In the genomic region with DNA sequence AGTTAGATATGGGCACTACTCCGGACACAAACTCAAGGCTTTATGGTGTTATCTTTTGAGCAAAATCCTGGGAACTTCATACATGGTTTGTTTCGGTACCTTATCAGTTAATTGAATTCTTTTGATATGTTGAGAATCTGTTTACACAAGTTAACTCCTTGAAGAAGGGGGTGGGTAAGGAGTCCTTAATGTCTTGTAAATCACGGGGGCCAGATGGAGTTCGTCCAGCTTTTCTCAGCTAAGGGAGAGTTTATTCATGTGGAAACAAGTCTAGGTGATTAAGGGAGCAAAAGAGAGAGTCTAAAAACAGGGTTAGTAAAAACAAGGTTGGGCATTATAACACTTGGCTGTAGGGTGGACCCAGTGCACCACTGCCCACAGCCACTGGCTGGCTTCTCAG, we compare ENCODE assay signal across 19 cellular contexts. TPM values are rescaled to one million over a fixed set of nuclear protein-coding genes. Genes with fewer than 3 reads are reported as not detected.
DNase-seq lines count a peak whose midpoint lies in the region; ATAC-seq and TF ChIP-seq lines count a peak whose summit lies in the region.
"Had no signal": no experiment of that assay in that cellular context is flagged by ENCODE, and none has a peak within 500 bp of the region (broad histone marks: within the 10 kb centered on the region; RNA-seq: fewer than 3 reads in every experiment).

No MANE protein-coding gene starts in this region.

- 20 to 26% methylated on average over 4 of the region's 4 CpGs for WGBS in aorta, 2 donors

- H3K4me1 ChIP-seq in aorta (ENCODE audit: control insufficient read depth in 1 of 2, insufficient read depth in 2 of 2, low read length in 2 of 2), result no peaks in the 10 kb centered on the region
- H3K4me1 ChIP-seq: A549, Caco-2 had no signal

- H3K27ac ChIP-seq in aorta (ENCODE audit: low read depth in 1 of 2, low read length in 2 of 2), result no peak overlapping the region
- H3K27ac ChIP-seq: 22Rv1, A549, C4-2B, GM23248 had no signal

- H3K27ac Mint-ChIP-seq in endothelial cell (ENCODE audit: unreplicated experiment), result no peak overlapping the region
- H3K27ac Mint-ChIP-seq in stimulated activated naive B cell treated with anti-CD40 and anti-IgM and Interleukin-4, amounts not matched to agents 10 μg/mL and 1 μg/mL and 100 μg/mL, for 72 hours, result no peak overlapping the region
- H3K27ac Mint-ChIP-seq: CD4-positive, alpha-beta T cell; HFFc6 had no signal

- peaks cover 15% of the 10 kb centered on the region for H3K36me3 Mint-ChIP-seq in endothelial cell (ENCODE audit: low read depth, unreplicated experiment)
- H3K36me3 Mint-ChIP-seq in activated T-cell treated with anti-CD3 and anti-CD28 coated beads, Interleukin-2, amount 50 U/mL, for 4 hours (ENCODE audit: insufficient read depth), result no peaks in the 10 kb centered on the region
- no peaks in the 10 kb centered on the region for H3K36me3 Mint-ChIP-seq in stimulated activated naive B cell treated with anti-CD40 and anti-IgM and Interleukin-4, amounts not matched to agents 10 μg/mL and 1 μg/mL and 100 μg/mL, for 72 hours

- no peaks in the 10 kb centered on the region for H3K4me1 Mint-ChIP-seq in endothelial cell (ENCODE audit: unreplicated experiment)
- H3K4me1 Mint-ChIP-seq in activated T-cell treated with anti-CD3 and anti-CD28 coated beads, Interleukin-2, amount 50 U/mL, for 4 hours (ENCODE audit: low read depth), result peaks cover 7% of the 10 kb centered on the region
- peaks cover 7 to 12% of the 10 kb centered on the region in 2 donors for H3K4me1 Mint-ChIP-seq in stimulated activated naive B cell treated with anti-CD40 and anti-IgM and Interleukin-4, amounts not matched to agents 10 μg/mL and 1 μg/mL and 100 μg/mL, for 72 hours

- no peaks in the 10 kb centered on the region for H3K36me3 ChIP-seq in aorta (ENCODE audit: control insufficient read depth in 1 of 2, insufficient read depth in 2 of 2, low read length in 1 of 2)

- no peak for TF ChIP-seq CTCF in endothelial cell (IDR thresholded peaks at IDR 0.05; ENCODE audit: unreplicated experiment)

- DNase-seq in NCI-H82 (lab: John Stamatoyannopoulos, UW) (peak; percentile 25), NCI-H82 treated with DMSO at 0.1 percent for 48 hours (lab: John Stamatoyannopoulos, UW; ENCODE audit: unreplicated experiment) (no peak), endothelial cell (ENCODE audit: low spot score) (no peak), left kidney (ENCODE audit: low read depth, low spot score) (peak; percentile 79), aorta (no peak)
- DNase-seq in activated T-cell treated with anti-CD3 and anti-CD28 coated beads, Interleukin-2, amount 50 U/mL, for 4 hours, result no peak
- no peak for DNase-seq in stimulated activated naive B cell treated with anti-CD40 and anti-IgM and Interleukin-4, amounts not matched to agents 10 μg/mL and 1 μg/mL and 100 μg/mL, for 72 hours
- DNase-seq: AML-193; Caco-2; CD4-positive, alpha-beta T cell; GM23248; H7; HFFc6; IMR-90 had no signal

- intact Hi-C loops in aorta (cut with DNase I), result loop anchor here in 1 of 2 donors (10.0 kb wide), 1 partner anchor 678 kb away; no protein-coding TSS in a partner anchor

- peaks cover 8% of the 10 kb centered on the region for H3K27me3 Mint-ChIP-seq in endothelial cell (ENCODE audit: unreplicated experiment)
- H3K27me3 Mint-ChIP-seq in activated T-cell treated with anti-CD3 and anti-CD28 coated beads, Interleukin-2, amount 50 U/mL, for 4 hours (ENCODE audit: low read depth), result no peaks in the 10 kb centered on the region
- no peaks in the 10 kb centered on the region for H3K27me3 Mint-ChIP-seq in stimulated activated naive B cell treated with anti-CD40 and anti-IgM and Interleukin-4, amounts not matched to agents 10 μg/mL and 1 μg/mL and 100 μg/mL, for 72 hours
- H3K27me3 Mint-ChIP-seq: CD4-positive, alpha-beta T cell had no signal

- H3K9me3 ChIP-seq in aorta (ENCODE audit: control insufficient read depth, low read length), result no peaks in the 10 kb centered on the region
- H3K9me3 ChIP-seq: Caco-2 had no signal

- no peaks in the 10 kb centered on the region for H3K27me3 ChIP-seq in aorta (ENCODE audit: control insufficient read depth in 1 of 2, insufficient read depth in 2 of 2, low read length in 1 of 2)

- no peak overlapping the region for H3K4me3 ChIP-seq in aorta (ENCODE audit: low read length in 2 of 2)
- H3K4me3 ChIP-seq: A549, GM23248 had no signal

- peak overlapping the region; percentile 66 for H3K4me3 Mint-ChIP-seq in endothelial cell (ENCODE audit: unreplicated experiment)
- no peak overlapping the region for H3K4me3 Mint-ChIP-seq in activated T-cell treated with anti-CD3 and anti-CD28 coated beads, Interleukin-2, amount 50 U/mL, for 4 hours
- H3K4me3 Mint-ChIP-seq in stimulated activated naive B cell treated with anti-CD40 and anti-IgM and Interleukin-4, amounts not matched to agents 10 μg/mL and 1 μg/mL and 100 μg/mL, for 72 hours, result no peak overlapping the region
- H3K4me3 Mint-ChIP-seq: CD4-positive, alpha-beta T cell; HFFc6 had no signal

- H3K9me3 Mint-ChIP-seq in endothelial cell (ENCODE audit: unreplicated experiment), result peaks cover 18% of the 10 kb centered on the region
- no peaks in the 10 kb centered on the region for H3K9me3 Mint-ChIP-seq in activated T-cell treated with anti-CD3 and anti-CD28 coated beads, Interleukin-2, amount 50 U/mL, for 4 hours
- no peaks in the 10 kb centered on the region for H3K9me3 Mint-ChIP-seq in stimulated activated naive B cell treated with anti-CD40 and anti-IgM and Interleukin-4, amounts not matched to agents 10 μg/mL and 1 μg/mL and 100 μg/mL, for 72 hours
- H3K9me3 Mint-ChIP-seq: CD4-positive, alpha-beta T cell had no signal

- no peak for ATAC-seq in aorta (ENCODE audit: low FRiP score)
- ATAC-seq in activated T-cell treated with anti-CD3 and anti-CD28 coated beads, Interleukin-2, amount 50 U/mL, for 4 hours, result no peak
- ATAC-seq in stimulated activated naive B cell treated with anti-CD40 and anti-IgM and Interleukin-4, amounts not matched to agents 10 μg/mL and 1 μg/mL and 100 μg/mL, for 72 hours (replicated peaks), result no peak
- ATAC-seq: A549, HCT116 had no signal

RNA-seq across cellular contexts. Expression of gene ZNF43, which starts 20.8 kb away (rescaled TPM):
- total RNA-seq in endothelial cell (ENCODE audit: unreplicated experiment) (35.5 TPM), aorta (10 to 100 TPM; 15.1 to 26.3 TPM)
- 1 to 10 TPM in 1 of 2 donors, under 1 TPM in 1; 0.88 to 4.0 TPM for polyA plus RNA-seq in aorta
- 10 to 100 TPM; 20.3 to 22.8 (median 20.9) TPM for total RNA-seq in activated T-cell treated with anti-CD3 and anti-CD28 coated beads, Interleukin-2, amount 50 U/mL, for 4 hours
- total RNA-seq: Caco-2, HT-29 had no signal

Comparison
In these comparisons a context has a peak if more than half of its experiments do, and no peak if none do; other contexts are left out.
1. DNase-seq: peak in NCI-H82 (single experiment) and left kidney (single experiment); none in NCI-H82 treated with DMSO at 0.1 percent for 48 hours (single experiment), endothelial cell (single experiment), aorta (0 of 2), activated T-cell treated with anti-CD3 and anti-CD28 coated beads, Interleukin-2, amount 50 U/mL, for 4 hours (single experiment) and stimulated activated naive B cell treated with anti-CD40 and anti-IgM and Interleukin-4, amounts not matched to agents 10 μg/mL and 1 μg/mL and 100 μg/mL, for 72 hours (single experiment).